In genomic region chr4:122912810-122913575, GRCh38 we compare ENCODE assay signal across 18 cellular contexts.
"Had no signal": no experiment of that assay in that cellular context is flagged by ENCODE, and none has a peak within 500 bp of the region (broad histone marks: within the 10 kb centered on the region; RNA-seq: fewer than 3 reads in every experiment).

No MANE protein-coding gene starts in this region.

- DNase-seq: activated CD4-positive, alpha-beta T cell treated with anti-CD3 and anti-CD28 coated beads, Interleukin-2, amount 50 U/mL, for 4 hours; activated CD8-positive, alpha-beta memory T cell treated with anti-CD3 and anti-CD28 coated beads, Interleukin-2, amount 10 ng/mL, durations not matched to agents 7 days and 5 days; activated effector memory CD4-positive, alpha-beta T cell treated with anti-CD3 and anti-CD28 coated beads, Interleukin-2, amount 50 U/mL, for 16 hours; activated T-cell treated with anti-CD3 and anti-CD28 coated beads, Interleukin-2, amount 50 U/mL, for 4 hours; amygdala; brain microvascular endothelial cell; cerebellar nuclear complex; endodermal cell; natural killer cell; stimulated activated CD4-positive, alpha-beta T cell treated with anti-CD3 and anti-CD28 coated beads, Interleukin-12 subunit alpha, Interleukin-12 subunit beta, amount 100 ng/mL, for 4 hours; stimulated activated naive CD8-positive, alpha-beta T cell treated with anti-CD3 and anti-CD28 coated beads, Interleukin-15, Interleukin-2, amounts not matched to agents 100 U/mL and 50 U/mL, for 24 hours; T-helper 2 cell had no signal

- H3K27me3 ChIP-seq: brain microvascular endothelial cell, right atrium auricular region, suprapubic skin had no signal

- H3K4me3 ChIP-seq: right atrium auricular region, suprapubic skin had no signal

- H3K27ac Mint-ChIP-seq: activated CD8-positive, alpha-beta memory T cell treated with anti-CD3 and anti-CD28 coated beads, Interleukin-2, amount 10 ng/mL, durations not matched to agents 7 days and 5 days; activated naive CD8-positive, alpha-beta T cell; dendritic cell treated with granulocyte-macrophage colony-stimulating factor and Interleukin-4, amounts not matched to agents 40 ng/mL and 50 ng/mL, for 4 days; endodermal cell; natural killer cell; type B pancreatic cell had no signal

- ATAC-seq: activated CD4-positive, CD25-positive, alpha-beta regulatory T cell treated with anti-CD3 and anti-CD28 coated beads, Interleukin-2, amount 50 U/mL, for 24 hours; activated CD8-positive, alpha-beta memory T cell treated with anti-CD3 and anti-CD28 coated beads, Interleukin-2, amount 10 ng/mL, durations not matched to agents 7 days and 5 days; activated T-cell treated with anti-CD3 and anti-CD28 coated beads, Interleukin-2, amount 50 U/mL, for 4 hours; natural killer cell; stimulated activated naive CD8-positive, alpha-beta T cell treated with anti-CD3 and anti-CD28 coated beads, Interleukin-15, Interleukin-2, amounts not matched to agents 100 U/mL and 50 U/mL, for 24 hours had no signal

- H3K4me3 Mint-ChIP-seq: activated CD8-positive, alpha-beta memory T cell treated with anti-CD3 and anti-CD28 coated beads, Interleukin-2, amount 10 ng/mL, durations not matched to agents 7 days and 5 days; activated naive CD8-positive, alpha-beta T cell; activated T-cell treated with anti-CD3 and anti-CD28 coated beads, Interleukin-2, amount 50 U/mL, for 4 hours; dendritic cell treated with granulocyte-macrophage colony-stimulating factor and Interleukin-4, amounts not matched to agents 40 ng/mL and 50 ng/mL, for 4 days; endodermal cell; natural killer cell; type B pancreatic cell had no signal

- H3K36me3 ChIP-seq: brain microvascular endothelial cell, right atrium auricular region had no signal

- H3K9me3 Mint-ChIP-seq: activated T-cell treated with anti-CD3 and anti-CD28 coated beads, Interleukin-2, amount 50 U/mL, for 4 hours; dendritic cell treated with granulocyte-macrophage colony-stimulating factor and Interleukin-4, amounts not matched to agents 40 ng/mL and 50 ng/mL, for 4 days; endodermal cell; natural killer cell; type B pancreatic cell had no signal

- H3K4me1 ChIP-seq: right atrium auricular region had no signal

- H3K27ac ChIP-seq: brain microvascular endothelial cell, right atrium auricular region, suprapubic skin had no signal

- H3K36me3 Mint-ChIP-seq: type B pancreatic cell had no signal

- H3K9me3 ChIP-seq: right atrium auricular region, suprapubic skin had no signal

- H3K4me1 Mint-ChIP-seq: natural killer cell had no signal

- H3K27me3 Mint-ChIP-seq: activated CD8-positive, alpha-beta memory T cell treated with anti-CD3 and anti-CD28 coated beads, Interleukin-2, amount 10 ng/mL, durations not matched to agents 7 days and 5 days; activated naive CD8-positive, alpha-beta T cell; dendritic cell treated with granulocyte-macrophage colony-stimulating factor and Interleukin-4, amounts not matched to agents 40 ng/mL and 50 ng/mL, for 4 days; type B pancreatic cell had no signal
